Comparison of ENCODE assay signal across 8 cellular contexts in the genomic region with DNA sequence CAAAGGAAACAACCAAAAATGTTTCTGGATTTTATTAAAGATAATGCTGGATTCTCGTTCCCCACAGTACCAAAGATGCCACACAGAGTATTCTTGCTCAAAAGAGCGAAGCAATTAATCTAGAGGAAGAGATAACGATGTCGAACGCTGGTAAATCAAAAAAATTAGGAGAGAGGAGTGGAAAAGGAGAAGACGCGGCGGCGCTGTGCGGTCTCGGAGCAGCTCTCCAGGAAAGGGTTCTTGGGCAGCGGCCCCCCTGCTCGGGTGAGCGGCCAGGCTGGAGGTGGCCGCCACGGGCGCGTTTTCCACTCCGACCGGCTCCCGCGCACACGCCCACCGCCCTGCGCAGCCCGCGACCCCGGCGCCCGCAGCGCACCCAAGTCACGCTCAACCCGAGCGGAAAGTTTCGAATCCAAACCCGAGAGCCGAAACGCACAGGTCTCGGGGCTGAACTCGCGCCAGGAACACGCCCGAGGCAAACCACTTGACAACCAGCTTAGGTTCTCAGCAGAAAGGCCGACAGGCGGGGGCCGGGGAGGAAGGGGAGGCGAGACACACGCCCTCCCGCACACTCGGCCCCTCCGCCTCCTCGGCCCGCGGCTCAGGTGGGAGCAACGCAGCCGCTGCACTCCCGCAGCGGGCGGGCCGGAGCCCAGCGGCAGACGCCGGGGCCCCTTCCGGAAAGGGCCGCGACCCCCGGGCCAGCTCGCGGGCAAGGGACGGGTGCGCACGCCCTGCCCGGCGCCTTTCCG. TPM values are rescaled to one million over a fixed set of nuclear protein-coding genes. Genes with fewer than 3 reads are reported as not detected.
DNase-seq lines count a peak whose midpoint lies in the region; ATAC-seq, FAIRE-seq and TF ChIP-seq lines count a peak whose summit lies in the region.

No MANE protein-coding gene starts in this region.

- H3K4me3 Mint-ChIP-seq in activated naive CD8-positive, alpha-beta T cell treated with anti-CD3 and anti-CD28 coated beads for 36 hours = peak overlapping the region; percentile 90

- peak overlapping the region; percentile 95 for H3K4me3 ChIP-seq in cardiac muscle cell
- peak overlapping the region; percentile 59 for H3K4me3 ChIP-seq in parathyroid adenoma (ENCODE audit: low read depth, low read length)
- H3K4me3 ChIP-seq in upper lobe of right lung = peak overlapping the region; percentile 86

- H3K27ac Mint-ChIP-seq in activated naive CD8-positive, alpha-beta T cell treated with anti-CD3 and anti-CD28 coated beads for 36 hours = peak overlapping the region; percentile 85

- H3K4me1 Mint-ChIP-seq in activated naive CD8-positive, alpha-beta T cell treated with anti-CD3 and anti-CD28 coated beads for 36 hours = peaks cover 34% of the 10 kb centered on the region

- H3K27me3 Mint-ChIP-seq in activated naive CD8-positive, alpha-beta T cell treated with anti-CD3 and anti-CD28 coated beads for 36 hours = no peaks in the 10 kb centered on the region

- H3K36me3 ChIP-seq in cardiac muscle cell = no peaks in the 10 kb centered on the region
- no peaks in the 10 kb centered on the region for H3K36me3 ChIP-seq in parathyroid adenoma (ENCODE audit: control insufficient read depth, insufficient read depth, low read length)
- no peaks in the 10 kb centered on the region for H3K36me3 ChIP-seq in upper lobe of right lung

- H3K4me1 ChIP-seq in cardiac muscle cell (ENCODE audit: low read depth) = peaks cover 3% of the 10 kb centered on the region
- H3K4me1 ChIP-seq in parathyroid adenoma = no peaks in the 10 kb centered on the region
- H3K4me1 ChIP-seq in upper lobe of right lung = no peaks in the 10 kb centered on the region

- H3K9me3 ChIP-seq in cardiac muscle cell (ENCODE audit: low read depth) (no peaks in the 10 kb centered on the region), parathyroid adenoma (ENCODE audit: control insufficient read depth, low read length) (no peaks in the 10 kb centered on the region), upper lobe of right lung (no peaks in the 10 kb centered on the region)

- peak overlapping the region; percentile 92 for H2AFZ ChIP-seq in parathyroid adenoma

- no peak for FAIRE-seq in D721Med (lab: Jason Lieb, UNC)
- no peak for FAIRE-seq in HTR-8/SVneo (lab: Jason Lieb, UNC)

- peaks cover 13% of the 10 kb centered on the region for H3K36me3 Mint-ChIP-seq in activated naive CD8-positive, alpha-beta T cell treated with anti-CD3 and anti-CD28 coated beads for 36 hours

- ATAC-seq in GM21381 (IDR thresholded peaks at IDR 0.05; ENCODE audit: unreplicated experiment) (peak; percentile 41), upper lobe of right lung (peak; percentile 78)

- peaks cover 28% of the 10 kb centered on the region for H3K79me2 ChIP-seq in parathyroid adenoma

- peak overlapping the region; percentile 21 for H3K9ac ChIP-seq in parathyroid adenoma

- peak overlapping the region; percentile 86 for H3K4me2 ChIP-seq in parathyroid adenoma (ENCODE audit: low read length)

- intact Hi-C loops in upper lobe of right lung (cut with DNase I) = no loop called here

- TF ChIP-seq CTCF in D721Med (IDR thresholded peaks at IDR 0.05; ENCODE audit: insufficient read depth, missing control alignments) (peak; percentile 3), cardiac muscle cell (IDR thresholded peaks at IDR 0.05; ENCODE audit: low read depth, low read length) (no peak), parathyroid adenoma (IDR thresholded peaks at IDR 0.05) (no peak), upper lobe of right lung (IDR thresholded peaks at IDR 0.05) (no peak)

- peak; percentile 42 for DNase-seq in D721Med (ENCODE audit: insufficient read length, low spot score)
- peak; percentile 39 for DNase-seq in HTR-8/SVneo (ENCODE audit: insufficient read length, low spot score)
- peak; percentile 61 for DNase-seq in SK-N-DZ (ENCODE audit: low spot score)
- peak; percentile 63 for DNase-seq in activated naive CD8-positive, alpha-beta T cell treated with anti-CD3 and anti-CD28 coated beads for 36 hours
- peak; percentile 54 to 77 for DNase-seq in cardiac muscle cell (ENCODE audit: low read depth in 1 of 2, low spot score in 1 of 2)
- peak; percentile 90 for DNase-seq in upper lobe of right lung

- no peaks in the 10 kb centered on the region for H3K27me3 ChIP-seq in cardiac muscle cell
- no peaks in the 10 kb centered on the region for H3K27me3 ChIP-seq in parathyroid adenoma (ENCODE audit: control insufficient read depth, insufficient read depth, low read length)
- no peaks in the 10 kb centered on the region for H3K27me3 ChIP-seq in upper lobe of right lung

- H3K9me3 Mint-ChIP-seq in activated naive CD8-positive, alpha-beta T cell treated with anti-CD3 and anti-CD28 coated beads for 36 hours = no peaks in the 10 kb centered on the region

- H3K27ac ChIP-seq in cardiac muscle cell (peak overlapping the region; percentile 10), parathyroid adenoma (no peak overlapping the region), upper lobe of right lung (peak overlapping the region; percentile 36)

RNA-seq across cellular contexts. Expression of gene SRPK2, which starts 0.9 kb away (rescaled TPM):
- 21.5 and 22.5 TPM in 2 replicates for polyA plus RNA-seq in SK-N-DZ (2014; cell fraction: cytosol; rRNA removed)
- polyA plus RNA-seq in SK-N-DZ (2014; cell fraction: nucleus; rRNA removed) = 17.4 and 21.4 TPM in 2 replicates
- total RNA-seq in activated naive CD8-positive, alpha-beta T cell treated with anti-CD3 and anti-CD28 coated beads for 36 hours = 10 to 100 TPM; 38.2 to 38.8 TPM
- total RNA-seq in cardiac muscle cell = 25.0 and 35.4 TPM in 2 replicates
- 37.1 and 56.1 TPM in 2 replicates for polyA plus RNA-seq in cardiac muscle cell
- 48.5 TPM for total RNA-seq in upper lobe of right lung

Comparison
In these comparisons a context has a peak if more than half of its experiments do, and no peak if none do; other contexts are left out.
1. DNase-seq: peak in every context shown above with its lines; median percentile 90 in upper lobe of right lung; 66 in cardiac muscle cell; 63 in activated naive CD8-positive, alpha-beta T cell treated with anti-CD3 and anti-CD28 coated beads for 36 hours; 61 in SK-N-DZ; 42 in D721Med; 39 in HTR-8/SVneo.